In genomic region chr22:32836286-32836859, GRCh38 we compare ENCODE assay signal across 8 cellular contexts. TPM values are rescaled to one million over a fixed set of nuclear protein-coding genes. Genes with fewer than 3 reads are reported as not detected.
DNase-seq lines count a peak whose midpoint lies in the region; ATAC-seq and TF ChIP-seq lines count a peak whose summit lies in the region.

No MANE protein-coding gene starts in this region.

- no peak overlapping the region for H3K4me3 ChIP-seq in effector memory CD4-positive, alpha-beta T cell (ENCODE audit: insufficient read depth, low read depth, low read length, poor library complexity, severe bottlenecking)

- no peaks in the 10 kb centered on the region for H3K36me3 Mint-ChIP-seq in natural killer cell
- H3K36me3 Mint-ChIP-seq in natural killer cell treated with Interleukin-12 subunit alpha and Interleukin-12 subunit beta and Interleukin-15 and Interleukin-18, amount 100 ng/mL, for 72 hours, result no peaks in the 10 kb centered on the region

- H3K27me3 Mint-ChIP-seq in natural killer cell (ENCODE audit: low read depth in 2 of 2), result peaks cover 4 to 7% of the 10 kb centered on the region in 2 donors
- H3K27me3 Mint-ChIP-seq in natural killer cell treated with Interleukin-12 subunit alpha and Interleukin-12 subunit beta and Interleukin-15 and Interleukin-18, amount 100 ng/mL, for 72 hours, result peaks cover 3 to 20% of the 10 kb centered on the region in 2 donors

- H3K9me3 ChIP-seq in effector memory CD4-positive, alpha-beta T cell (ENCODE audit: control insufficient read depth, low read length), result no peaks in the 10 kb centered on the region

- DNase-seq in natural killer cell (no peak), RKO (ENCODE audit: low spot score) (peak; percentile 40), iris pigment epithelial cell (ENCODE audit: low read depth) (peak; percentile 17)
- DNase-seq in natural killer cell treated with Interleukin-12 subunit alpha and Interleukin-12 subunit beta and Interleukin-15 and Interleukin-18, amount 100 ng/mL, for 72 hours (ENCODE audit: low spot score), result no peak
- no peak for DNase-seq in effector memory CD4-positive, alpha-beta T cell

- no peaks in the 10 kb centered on the region for H3K9me3 Mint-ChIP-seq in natural killer cell
- H3K9me3 Mint-ChIP-seq in natural killer cell treated with Interleukin-12 subunit alpha and Interleukin-12 subunit beta and Interleukin-15 and Interleukin-18, amount 100 ng/mL, for 72 hours, result no peaks in the 10 kb centered on the region

- TF ChIP-seq CTCF in natural killer cell (IDR thresholded peaks at IDR 0.05), result peak; percentile 46

- no peak overlapping the region for H3K27ac ChIP-seq in effector memory CD4-positive, alpha-beta T cell (ENCODE audit: insufficient read depth, low read length, poor library complexity, severe bottlenecking)

- no peak overlapping the region for H3K27ac Mint-ChIP-seq in natural killer cell
- no peak overlapping the region for H3K27ac Mint-ChIP-seq in natural killer cell treated with Interleukin-12 subunit alpha and Interleukin-12 subunit beta and Interleukin-15 and Interleukin-18, amount 100 ng/mL, for 72 hours

- H3K4me1 ChIP-seq in effector memory CD4-positive, alpha-beta T cell (ENCODE audit: control insufficient read depth, insufficient read depth, low read length, poor library complexity, severe bottlenecking), result no peaks in the 10 kb centered on the region

- no peaks in the 10 kb centered on the region for H3K27me3 ChIP-seq in effector memory CD4-positive, alpha-beta T cell (replicated peaks; ENCODE audit: control insufficient read depth, insufficient read depth, low read length, poor library complexity, severe bottlenecking)

- no peaks in the 10 kb centered on the region for H3K36me3 ChIP-seq in effector memory CD4-positive, alpha-beta T cell (ENCODE audit: control insufficient read depth, insufficient read depth, low read length)

- peaks cover 0 to 4% of the 10 kb centered on the region in 2 donors for H3K4me1 Mint-ChIP-seq in natural killer cell
- H3K4me1 Mint-ChIP-seq in natural killer cell treated with Interleukin-12 subunit alpha and Interleukin-12 subunit beta and Interleukin-15 and Interleukin-18, amount 100 ng/mL, for 72 hours (ENCODE audit: low read depth in 2 of 2), result no peaks in the 10 kb centered on the region

- intact Hi-C loops in natural killer cell (cut with micrococcal nuclease), result no loop called here

- no peak overlapping the region for H3K4me3 Mint-ChIP-seq in natural killer cell
- H3K4me3 Mint-ChIP-seq in natural killer cell treated with Interleukin-12 subunit alpha and Interleukin-12 subunit beta and Interleukin-15 and Interleukin-18, amount 100 ng/mL, for 72 hours, result no peak overlapping the region

- ATAC-seq in natural killer cell, result no peak
- ATAC-seq in natural killer cell treated with Interleukin-12 subunit alpha and Interleukin-12 subunit beta and Interleukin-15 and Interleukin-18, amount 100 ng/mL, for 72 hours, result no peak
- ATAC-seq in HG02610 (IDR thresholded peaks at IDR 0.05; ENCODE audit: unreplicated experiment), result no peak
- no peak for ATAC-seq in HG02981 (IDR thresholded peaks at IDR 0.05; ENCODE audit: unreplicated experiment)
- no peak for ATAC-seq in HG03108 (IDR thresholded peaks at IDR 0.05; ENCODE audit: unreplicated experiment)

RNA-seq across cellular contexts. Expression of gene TIMP3, which starts 34.9 kb away (rescaled TPM):
- under 1 TPM in 1 of 3 donors, not detected in 2; 0.12 TPM for total RNA-seq in natural killer cell
- not detected for total RNA-seq in natural killer cell treated with Interleukin-12 subunit alpha and Interleukin-12 subunit beta and Interleukin-15 and Interleukin-18, amount 100 ng/mL, for 72 hours

Comparison
In these comparisons a context has a peak if more than half of its experiments do, and no peak if none do; other contexts are left out.
1. DNase-seq: peak in RKO (single experiment) and iris pigment epithelial cell (single experiment); none in natural killer cell (single experiment), natural killer cell treated with Interleukin-12 subunit alpha and Interleukin-12 subunit beta and Interleukin-15 and Interleukin-18, amount 100 ng/mL, for 72 hours (single experiment) and effector memory CD4-positive, alpha-beta T cell (0 of 3).